ENCODE assay signal across 11 cellular contexts in the genomic region with DNA sequence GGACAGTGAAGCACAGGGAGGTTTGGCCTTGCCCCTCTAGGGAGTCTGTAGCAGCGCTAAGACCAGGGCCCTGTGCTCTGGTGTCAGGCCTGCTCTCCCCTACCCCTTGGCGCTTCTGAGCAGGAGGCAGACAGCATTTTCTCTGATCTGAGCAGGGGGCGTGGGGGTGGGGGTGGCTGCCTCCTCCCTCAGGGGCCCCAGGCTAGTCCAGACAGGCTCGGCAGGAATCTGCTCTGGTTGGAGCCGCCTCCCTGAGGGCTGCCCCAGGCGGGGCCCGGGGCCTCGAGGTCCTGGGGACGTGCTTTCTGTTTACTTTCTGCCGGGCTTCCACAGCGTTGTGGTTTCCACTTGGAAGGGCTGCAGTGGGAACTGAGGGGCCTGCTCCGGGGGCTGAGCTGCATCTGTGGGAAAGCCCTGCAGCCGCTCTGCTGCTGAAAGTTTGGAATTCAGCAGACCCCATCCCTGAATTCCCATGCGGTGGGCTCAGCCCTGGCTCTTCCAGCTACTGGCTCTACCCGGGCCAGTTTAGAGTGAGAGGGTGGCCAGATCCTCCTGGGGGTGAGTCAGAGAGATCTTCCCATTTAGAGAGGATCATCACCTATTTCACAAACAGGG.
DNase-seq lines count a peak whose midpoint lies in the region; ATAC-seq, FAIRE-seq and TF ChIP-seq lines count a peak whose summit lies in the region.
"Had no signal": no experiment of that assay in that cellular context is flagged by ENCODE, and none has a peak within 500 bp of the region (broad histone marks: within the 10 kb centered on the region; RNA-seq: fewer than 3 reads in every experiment).

No MANE protein-coding gene starts in this region.

- H2BK5ac ChIP-seq in H1 (ENCODE audit: low read depth, low read length): peak overlapping the region; percentile 56; the same call in 1 of the 2 replicates

- H3K4me1 ChIP-seq in Caco-2: peaks cover 50% of the 10 kb centered on the region
- H3K4me1 ChIP-seq in H1 (replicated peaks in 1 of 4; ENCODE audit: control insufficient read depth in 3 of 4, insufficient read depth in 4 of 4, low read length in 3 of 4): peaks cover 0 to 28% (median 6%) of the 10 kb centered on the region in 4 experiments; a peak in 6 of 7 replicates
- peaks cover 34% of the 10 kb centered on the region for H3K4me1 ChIP-seq in neural progenitor cell
- H3K4me1 ChIP-seq: HAP-1 had no signal

- H3K79me1 ChIP-seq in H1 (ENCODE audit: low read depth, low read length): no peaks in the 10 kb centered on the region

- intact Hi-C loops in Caco-2 (cut with micrococcal nuclease; ENCODE audit: unreplicated experiment): loop anchor here (2.0 kb wide), 1 partner anchor 24 kb away; no protein-coding TSS in a partner anchor
- intact Hi-C loops in activated CD8-positive, alpha-beta T cell treated with anti-CD3 and anti-CD28 coated beads for 36 hours (cut with micrococcal nuclease): no loop called here

- peak overlapping the region; percentile 4 for H4K5ac ChIP-seq in H1 (ENCODE audit: insufficient read length, low read depth, low read length)

- peak overlapping the region; percentile 93; the same call in 1 of the 2 replicates for H2BK20ac ChIP-seq in H1 (ENCODE audit: low read length)

- H3K14ac ChIP-seq in H1 (ENCODE audit: insufficient read length): no peak overlapping the region

- H3K4me1 Mint-ChIP-seq in Caco-2 (ENCODE audit: low read depth, unreplicated experiment) (peaks cover 34% of the 10 kb centered on the region), neural progenitor cell (peaks cover 55% of the 10 kb centered on the region)
- H3K4me1 Mint-ChIP-seq in activated CD8-positive, alpha-beta T cell treated with anti-CD3 and anti-CD28 coated beads for 36 hours (ENCODE audit: low read depth): no peaks in the 10 kb centered on the region

- peak overlapping the region; percentile 48 for H3K27ac Mint-ChIP-seq in Caco-2 (ENCODE audit: unreplicated experiment)
- H3K27ac Mint-ChIP-seq in neural progenitor cell: peak overlapping the region; percentile 89
- no peak overlapping the region for H3K27ac Mint-ChIP-seq in activated CD8-positive, alpha-beta T cell treated with anti-CD3 and anti-CD28 coated beads for 36 hours
- H3K27ac Mint-ChIP-seq: activated CD8-positive, alpha-beta T cell treated with anti-CD3 and anti-CD28 coated beads, Interleukin-2, amount 10 ng/mL, durations not matched to agents 7 days and 5 days had no signal

- in situ Hi-C loops in ACHN (cut with HindIII; ENCODE audit: low pct_ligation_motif_present, low pct_unique_long_range_greater_than_20kb, low sequenced_read_pairs): loop anchor here (25.0 kb wide), 1 partner anchor 415 kb away; no protein-coding TSS in a partner anchor

- no peak overlapping the region; a peak in 1 of 4 replicates for H3K4me2 ChIP-seq in H1 (ENCODE audit: insufficient read depth in 1 of 2, low read depth in 2 of 2, low read length in 2 of 2)
- no peak overlapping the region for H3K4me2 ChIP-seq in neural progenitor cell

- H2BK12ac ChIP-seq in H1 (ENCODE audit: low read depth, low read length): peak overlapping the region; percentile 96; the same call in 1 of the 2 replicates

- BruUV-seq in Caco-2 (replicated peaks; lab: Mats Ljungman, UMichigan): no TSS peak

- H3K9me3 ChIP-seq in Caco-2 (no peaks in the 10 kb centered on the region), MG63 (no peaks in the 10 kb centered on the region), H1 (ENCODE audit: insufficient read depth in 2 of 2, low read depth in 1 of 2, low read length in 1 of 2) (no peaks in the 10 kb centered on the region), neural progenitor cell (ENCODE audit: low read depth) (no peaks in the 10 kb centered on the region)
- H3K9me3 ChIP-seq: HAP-1 had no signal

- peaks cover 18% of the 10 kb centered on the region for H3F3A ChIP-seq in neural progenitor cell (ENCODE audit: low read depth)

- CTCF ChIA-PET in Caco-2 (lab: Charles Lee): interaction anchor here (1.3 to 3.8 kb wide), 2 partner anchors 16 kb away, joined by 4 to 18 read pairs; no protein-coding TSS in a partner anchor
- CTCF ChIA-PET in H1 (lab: Charles Lee; ENCODE audit: partially characterized antibody): interaction anchor here (2.4 to 4.6 kb wide), 4 partner anchors 11 to 16 kb away, joined by 4 to 29 read pairs (median 19); no protein-coding TSS in a partner anchor
- CTCF ChIA-PET in activated CD8-positive, alpha-beta T cell treated with anti-CD3 and anti-CD28 coated beads for 36 hours (lab: Charles Lee): interaction anchor here (1.1 kb wide), 1 partner anchor 16 kb away, joined by 5 read pairs; no protein-coding TSS in a partner anchor

- H3K56ac ChIP-seq in H1 (replicated peaks; ENCODE audit: insufficient read length, low read depth, low read length): no peak overlapping the region

- TF ChIP-seq CTCF in Caco-2 (IDR thresholded peaks at IDR 0.05; ENCODE audit: insufficient read depth in 1 of 2, low read depth in 1 of 2, low read length in 1 of 2, severe bottlenecking in 1 of 2, unreplicated experiment in 1 of 2): no peak
- no peak for TF ChIP-seq CTCF in H1 (IDR thresholded peaks at IDR 0.05; ENCODE audit: control extremely low read depth in 1 of 3, insufficient read depth in 1 of 3, low read depth in 1 of 3, low read length in 3 of 3)
- no peak for TF ChIP-seq CTCF in neural progenitor cell (IDR thresholded peaks at IDR 0.05)
- no peak for TF ChIP-seq CTCF in activated CD8-positive, alpha-beta T cell treated with anti-CD3 and anti-CD28 coated beads for 36 hours (IDR thresholded peaks at IDR 0.05)

- H3K27me3 ChIP-seq in Caco-2 (replicated peaks; ENCODE audit: control insufficient read depth, insufficient read depth, low read length) (no peaks in the 10 kb centered on the region), MG63 (no peaks in the 10 kb centered on the region), H1 (replicated peaks in 1 of 4; ENCODE audit: control insufficient read depth in 3 of 4, extremely low read depth in 1 of 4, insufficient read depth in 3 of 4, low read length in 3 of 4) (no peaks in the 10 kb centered on the region; a peak in 1 of 7 replicates), neural progenitor cell (peaks cover 37% of the 10 kb centered on the region)

- peak overlapping the region; percentile 85; the same call in 1 of the 2 replicates for H3K18ac ChIP-seq in H1 (ENCODE audit: extremely low read depth, low read length)

- H3K4me3 ChIP-seq in Caco-2 (ENCODE audit: low read depth, low read length) (no peak overlapping the region), MG63 (no peak overlapping the region), H1 (ENCODE audit: extremely low read depth in 1 of 4, insufficient read depth in 2 of 4, low read depth in 3 of 4, low read length in 4 of 4) (no peak overlapping the region; a peak in 1 of 8 replicates), neural progenitor cell (no peak overlapping the region)
- H3K4me3 ChIP-seq: HAP-1 had no signal

- no peak overlapping the region for H3K27ac ChIP-seq in H1 (ENCODE audit: low read depth, low read length)
- no peak overlapping the region for H3K27ac ChIP-seq in neural progenitor cell

- H2BK120ac ChIP-seq in H1 (replicated peaks; ENCODE audit: low read depth, low read length): peak overlapping the region; percentile 80

- H3K23me2 ChIP-seq in H1 (ENCODE audit: low read depth, low read length): no peaks in the 10 kb centered on the region

- POLR2A ChIA-PET in Caco-2 (lab: Charles Lee): no interaction called here
- POLR2A ChIA-PET in H1 (lab: Charles Lee; ENCODE audit: partially characterized antibody): interaction anchor here (0.7 to 2.9 kb wide), 4 partner anchors 9 to 456 kb away, joined by 3 to 9 read pairs (median 3); a partner anchor contains a TSS
- POLR2A ChIA-PET in activated CD8-positive, alpha-beta T cell treated with anti-CD3 and anti-CD28 coated beads for 36 hours (lab: Charles Lee): interaction anchor here (0.6 kb wide), 1 partner anchor 129 kb away, joined by 3 read pairs; no protein-coding TSS in a partner anchor

- H3K36me3 Mint-ChIP-seq in Caco-2 (ENCODE audit: insufficient read depth, unreplicated experiment) (peaks cover 9% of the 10 kb centered on the region), neural progenitor cell (no peaks in the 10 kb centered on the region)
- no peaks in the 10 kb centered on the region for H3K36me3 Mint-ChIP-seq in activated CD8-positive, alpha-beta T cell treated with anti-CD3 and anti-CD28 coated beads for 36 hours (ENCODE audit: low read depth)

- peak; percentile 84 to 90 for DNase-seq in Caco-2
- DNase-seq in MG63: peak; percentile 58
- no peak for DNase-seq in H1 (ENCODE audit: low read depth in 1 of 2, low spot score in 2 of 2)
- DNase-seq in neural progenitor cell (ENCODE audit: low spot score): peak; percentile 63
- DNase-seq in ACHN: no peak
- no peak for DNase-seq in activated CD8-positive, alpha-beta T cell treated with anti-CD3 and anti-CD28 coated beads for 36 hours
- no peak for DNase-seq in stimulated activated naive CD4-positive, alpha-beta T cell treated with Interleukin-2 at 50 U/mL for 16 hours (lab: John Stamatoyannopoulos, UW)
- no peak for DNase-seq in nucleus accumbens (lab: John Stamatoyannopoulos, UW)
- DNase-seq: activated CD8-positive, alpha-beta T cell treated with anti-CD3 and anti-CD28 coated beads, Interleukin-2, amount 10 ng/mL, durations not matched to agents 7 days and 5 days; NCI-H1092 treated with DMSO at 0.1 percent for 48 hours had no signal

- FAIRE-seq in H1 (lab: Jason Lieb, UNC): no peak

- 61% methylated on average over 13 of the region's 15 CpGs; no CpG with 5 or more reads in 1 of the 2 experiments for whole genome bisulfite sequencing in H1 (ENCODE audit: extremely low coverage in 1 of 2, insufficient coverage in 1 of 2, insufficient read length in 1 of 2, insufficient replicate concordance in 2 of 2, low coverage in 1 of 2, low lambda C conversion rate in 2 of 2, missing lambda C conversion rate in 1 of 2), 2 experiments

- H4K8ac ChIP-seq in H1 (ENCODE audit: extremely low read depth, insufficient read depth, low read length): no peak overlapping the region

- no peak for TF ChIP-seq POLR2A in H1 (IDR thresholded peaks at IDR 0.05; ENCODE audit: control extremely low read depth in 1 of 2, low read depth in 2 of 2, low read length in 2 of 2)

- no peak for TF ChIP-seq RAD21 in H1 (IDR thresholded peaks at IDR 0.05 in 1 of 2, conservative IDR thresholded peaks at IDR 0.05 in 1 of 2; ENCODE audit: low read depth in 2 of 2, low read length in 2 of 2)

- H4K91ac ChIP-seq in H1 (replicated peaks; ENCODE audit: insufficient read length, low read length): peak overlapping the region; percentile 90

- H4K20me1 ChIP-seq in H1 (replicated peaks in 1 of 2; ENCODE audit: control insufficient read depth in 1 of 2, insufficient read depth in 2 of 2, low read length in 2 of 2) (no peaks in the 10 kb centered on the region), neural progenitor cell (ENCODE audit: low read depth) (no peaks in the 10 kb centered on the region)

- no peak overlapping the region for H2AFZ ChIP-seq in H1 (ENCODE audit: low read length)
- peak overlapping the region; percentile 19 for H2AFZ ChIP-seq in neural progenitor cell (replicated peaks)

- TF ChIP-seq EP300 in H1 (IDR thresholded peaks at IDR 0.05; ENCODE audit: borderline replicate concordance in 1 of 2, low read depth in 2 of 2, low read length in 2 of 2): no peak

- H3K4ac ChIP-seq in H1 (replicated peaks; ENCODE audit: insufficient read length, low read depth, low read length): peak overlapping the region; percentile 61

- H2BK15ac ChIP-seq in H1 (ENCODE audit: low read length): peak overlapping the region; percentile 12; the same call in 1 of the 2 replicates

- peak overlapping the region; percentile 2; the same call in 1 of the 2 replicates for H2AK5ac ChIP-seq in H1 (ENCODE audit: low read depth, low read length)

- H3K27me3 Mint-ChIP-seq in Caco-2 (ENCODE audit: insufficient read depth, unreplicated experiment) (no peaks in the 10 kb centered on the region), neural progenitor cell (ENCODE audit: insufficient read depth, low read depth) (peaks cover 38% of the 10 kb centered on the region)
- H3K27me3 Mint-ChIP-seq in activated CD8-positive, alpha-beta T cell treated with anti-CD3 and anti-CD28 coated beads for 36 hours: no peaks in the 10 kb centered on the region

- no peaks in the 10 kb centered on the region for H3K79me2 ChIP-seq in H1 (ENCODE audit: control insufficient read depth in 1 of 2, insufficient read depth in 2 of 2, low read length in 2 of 2)
- no peaks in the 10 kb centered on the region for H3K79me2 ChIP-seq in neural progenitor cell (ENCODE audit: low read depth)

- H3K23ac ChIP-seq in H1 (ENCODE audit: insufficient read length): no peak overlapping the region

- H3K9ac ChIP-seq in H1 (replicated peaks in 1 of 4; ENCODE audit: extremely low read depth in 1 of 4, low read depth in 3 of 4, low read length in 3 of 4) (no peak overlapping the region), neural progenitor cell (no peak overlapping the region)

- no peak for ATAC-seq in activated CD8-positive, alpha-beta T cell treated with anti-CD3 and anti-CD28 coated beads for 36 hours
- ATAC-seq: activated CD8-positive, alpha-beta T cell treated with anti-CD3 and anti-CD28 coated beads, Interleukin-2, amount 10 ng/mL, durations not matched to agents 7 days and 5 days had no signal

- H3K4me3 Mint-ChIP-seq in Caco-2 (ENCODE audit: unreplicated experiment) (peak overlapping the region; percentile 31), neural progenitor cell (no peak overlapping the region)
- no peak overlapping the region for H3K4me3 Mint-ChIP-seq in activated CD8-positive, alpha-beta T cell treated with anti-CD3 and anti-CD28 coated beads for 36 hours
- H3K4me3 Mint-ChIP-seq: activated CD8-positive, alpha-beta T cell treated with anti-CD3 and anti-CD28 coated beads, Interleukin-2, amount 10 ng/mL, durations not matched to agents 7 days and 5 days had no signal

- H3K9me3 Mint-ChIP-seq in Caco-2 (ENCODE audit: unreplicated experiment): no peaks in the 10 kb centered on the region
- H3K9me3 Mint-ChIP-seq in neural progenitor cell: peaks cover 2% of the 10 kb centered on the region
- no peaks in the 10 kb centered on the region for H3K9me3 Mint-ChIP-seq in activated CD8-positive, alpha-beta T cell treated with anti-CD3 and anti-CD28 coated beads for 36 hours

- H3K36me3 ChIP-seq in Caco-2 (ENCODE audit: control insufficient read depth, insufficient read depth, low read length): no peaks in the 10 kb centered on the region
- H3K36me3 ChIP-seq in MG63: no peaks in the 10 kb centered on the region
- H3K36me3 ChIP-seq in H1 (ENCODE audit: control insufficient read depth in 2 of 4, insufficient read depth in 4 of 4, low read length in 3 of 4): no peaks in the 10 kb centered on the region
- no peaks in the 10 kb centered on the region for H3K36me3 ChIP-seq in neural progenitor cell
- H3K36me3 ChIP-seq: HAP-1 had no signal

Comparison
In these comparisons a context has a peak if more than half of its experiments do, and no peak if none do; other contexts are left out.
1. DNase-seq: peak in Caco-2 (2 of 2), MG63 (single experiment) and neural progenitor cell (single experiment); none in H1 (0 of 2), ACHN (single experiment), activated CD8-positive, alpha-beta T cell treated with anti-CD3 and anti-CD28 coated beads for 36 hours (single experiment), stimulated activated naive CD4-positive, alpha-beta T cell treated with Interleukin-2 at 50 U/mL for 16 hours (single experiment) and nucleus accumbens (0 of 56).